Comparison of ENCODE assay signal across 24 cellular contexts in the genomic region with DNA sequence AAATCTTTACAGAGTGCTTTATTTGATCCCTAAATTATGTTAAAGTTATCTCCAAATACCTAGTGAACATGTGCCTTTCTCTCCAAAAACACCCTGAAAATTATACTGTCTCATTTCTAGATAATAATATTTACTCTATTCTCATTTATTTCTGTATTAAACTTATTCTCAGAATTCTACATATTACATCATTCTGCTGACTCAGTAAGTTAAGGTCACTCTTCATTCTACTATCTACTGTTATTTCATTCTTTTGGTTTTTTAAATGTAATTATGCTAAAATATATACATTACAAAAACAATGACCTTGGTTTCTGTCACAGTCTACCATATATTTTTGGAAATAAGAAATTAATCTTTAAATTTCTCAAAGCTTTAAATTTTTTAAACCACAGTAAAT.
"Had no signal": no experiment of that assay in that cellular context is flagged by ENCODE, and none has a peak within 500 bp of the region (broad histone marks: within the 10 kb centered on the region; RNA-seq: fewer than 3 reads in every experiment).

No MANE protein-coding gene starts in this region.

- H3K9me3 Mint-ChIP-seq: activated B cell treated with CpG ODN at 0.5 μM for 24 hours; activated CD4-positive, alpha-beta T cell treated with anti-CD3 and anti-CD28 coated beads, Interleukin-2, amount 10 ng/mL, durations not matched to agents 24 days and 14 days; activated naive CD4-positive, alpha-beta T cell treated with anti-CD3 and anti-CD28 coated beads, Interleukin-2, amount 50 U/mL, for 24 hours; activated T-cell treated with anti-CD3 and anti-CD28 coated beads, Interleukin-2, amount 50 U/mL, for 24 hours; activated T-helper 1 cell treated with anti-CD3 and anti-CD28 coated beads, Interleukin-12 subunit alpha, Interleukin-12 subunit beta, Interleukin-2, Interleukin-4 antibody, amounts not matched to agents 30 ng/mL and 10 ng/mL and 1 ng/mL, durations not matched to agents 14 hours and 24 hours and 36 hours had no signal

- H3K4me1 ChIP-seq: breast epithelium, Peyer's patch had no signal

- H3K9me3 ChIP-seq: breast epithelium, Peyer's patch had no signal

- H3K4me3 Mint-ChIP-seq: activated B cell treated with CpG ODN at 0.5 μM for 24 hours; activated CD4-positive, alpha-beta T cell treated with anti-CD3 and anti-CD28 coated beads, Interleukin-2, amount 10 ng/mL, durations not matched to agents 24 days and 14 days; activated CD8-positive, alpha-beta memory T cell treated with anti-CD3 and anti-CD28 coated beads, Interleukin-2, amount 10 ng/mL, durations not matched to agents 7 days and 5 days; activated naive CD4-positive, alpha-beta T cell treated with anti-CD3 and anti-CD28 coated beads, Interleukin-2, amount 50 U/mL, for 24 hours; activated T-cell treated with anti-CD3 and anti-CD28 coated beads, Interleukin-2, amount 50 U/mL, for 24 hours; activated T-helper 1 cell treated with anti-CD3 and anti-CD28 coated beads, Interleukin-12 subunit alpha, Interleukin-12 subunit beta, Interleukin-2, Interleukin-4 antibody, amounts not matched to agents 30 ng/mL and 10 ng/mL and 1 ng/mL, durations not matched to agents 14 hours and 24 hours and 36 hours; T-helper 17 cell had no signal

- FAIRE-seq: TTC549 had no signal

- H3K27me3 ChIP-seq: breast epithelium, Peyer's patch had no signal

- H3K27me3 Mint-ChIP-seq: activated B cell treated with CpG ODN at 0.5 μM for 24 hours; activated CD4-positive, alpha-beta T cell treated with anti-CD3 and anti-CD28 coated beads, Interleukin-2, amount 10 ng/mL, durations not matched to agents 24 days and 14 days; activated CD8-positive, alpha-beta memory T cell treated with anti-CD3 and anti-CD28 coated beads, Interleukin-2, amount 10 ng/mL, durations not matched to agents 7 days and 5 days; activated naive CD4-positive, alpha-beta T cell treated with anti-CD3 and anti-CD28 coated beads, Interleukin-2, amount 50 U/mL, for 24 hours; activated T-cell treated with anti-CD3 and anti-CD28 coated beads, Interleukin-2, amount 50 U/mL, for 24 hours; T-helper 17 cell had no signal

- ATAC-seq: activated CD8-positive, alpha-beta memory T cell treated with anti-CD3 and anti-CD28 coated beads, Interleukin-2, amount 10 ng/mL, durations not matched to agents 7 days and 5 days; T-helper 17 cell had no signal

- H3K36me3 ChIP-seq: breast epithelium had no signal

- H3K4me3 ChIP-seq: breast epithelium, Peyer's patch had no signal

- H3K27ac Mint-ChIP-seq: activated B cell treated with CpG ODN at 0.5 μM for 24 hours; activated CD4-positive, alpha-beta T cell treated with anti-CD3 and anti-CD28 coated beads, Interleukin-2, amount 10 ng/mL, durations not matched to agents 24 days and 14 days; activated CD8-positive, alpha-beta memory T cell treated with anti-CD3 and anti-CD28 coated beads, Interleukin-2, amount 10 ng/mL, durations not matched to agents 7 days and 5 days; activated naive CD4-positive, alpha-beta T cell treated with anti-CD3 and anti-CD28 coated beads, Interleukin-2, amount 50 U/mL, for 24 hours; activated T-cell treated with anti-CD3 and anti-CD28 coated beads, Interleukin-2, amount 50 U/mL, for 24 hours; activated T-helper 1 cell treated with anti-CD3 and anti-CD28 coated beads, Interleukin-12 subunit alpha, Interleukin-12 subunit beta, Interleukin-2, Interleukin-4 antibody, amounts not matched to agents 30 ng/mL and 10 ng/mL and 1 ng/mL, durations not matched to agents 14 hours and 24 hours and 36 hours had no signal

- H3K4me1 Mint-ChIP-seq: activated B cell treated with CpG ODN at 0.5 μM for 24 hours had no signal

- H3K27ac ChIP-seq: breast epithelium, Peyer's patch had no signal

- DNase-seq: activated B cell treated with CpG ODN at 0.5 μM for 24 hours; activated CD4-positive, alpha-beta T cell treated with anti-CD3 and anti-CD28 coated beads for 1 hour; activated CD4-positive, alpha-beta T cell treated with anti-CD3 and anti-CD28 coated beads, Interleukin-2, amount 10 ng/mL, durations not matched to agents 24 days and 14 days; activated CD4-positive, alpha-beta T cell treated with anti-CD3 and anti-CD28 coated beads, Interleukin-2, amount 50 U/mL, for 48 hours; activated CD8-positive, alpha-beta memory T cell treated with anti-CD3 and anti-CD28 coated beads, Interleukin-2, amount 10 ng/mL, durations not matched to agents 7 days and 5 days; activated effector memory CD4-positive, alpha-beta T cell treated with Interleukin-2 at 50 U/mL for 16 hours; activated naive CD4-positive, alpha-beta T cell; activated T-cell treated with anti-CD3 and anti-CD28 coated beads, Interleukin-2, amount 50 U/mL, for 24 hours; aorta; caudate nucleus; NCI-H1105 treated with DMSO at 0.1 percent for 48 hours; NCI-H146; NCI-H187 treated with DMSO at 0.1 percent for 48 hours; NCI-H2081 treated with DMSO at 0.1 percent for 48 hours; NCI-H446; NCI-H524; Peyer's patch; SHP77 treated with DMSO at 0.1 percent for 48 hours; T-helper 17 cell; T-helper 9 cell had no signal
